Comparison of ENCODE assay signal across 15 cellular contexts in the genomic region with DNA sequence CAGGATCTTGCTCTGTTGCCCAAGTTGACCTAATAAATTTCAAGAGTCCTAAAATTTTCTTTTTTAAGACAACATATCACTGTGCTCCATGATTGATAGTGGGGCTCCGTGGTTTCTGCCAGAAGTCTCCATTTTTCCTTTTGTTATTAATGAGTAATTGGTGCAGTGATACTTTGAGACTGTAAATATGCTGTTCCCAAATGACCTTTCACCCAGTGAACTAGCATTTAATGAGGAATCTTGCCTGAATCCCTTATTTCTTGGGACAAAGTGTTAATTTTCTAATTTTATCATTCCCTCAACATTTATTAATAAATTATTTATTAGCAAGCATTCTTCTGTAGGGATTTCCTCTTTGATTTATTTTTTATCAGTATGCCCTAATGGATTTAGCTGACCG.
DNase-seq lines count a peak whose midpoint lies in the region; ATAC-seq, FAIRE-seq and TF ChIP-seq lines count a peak whose summit lies in the region.
"Had no signal": no experiment of that assay in that cellular context is flagged by ENCODE, and none has a peak within 500 bp of the region (broad histone marks: within the 10 kb centered on the region; RNA-seq: fewer than 3 reads in every experiment).

No MANE protein-coding gene starts in this region.

- ATAC-seq in GM18870 (IDR thresholded peaks at IDR 0.05; ENCODE audit: unreplicated experiment) = no peak

- H3K27me3 Mint-ChIP-seq in activated naive CD8-positive, alpha-beta T cell = no peaks in the 10 kb centered on the region
- H3K27me3 Mint-ChIP-seq in nephron progenitor cell (ENCODE audit: low read depth, poor library complexity) = peaks cover 8% of the 10 kb centered on the region

- H3K4me3 Mint-ChIP-seq in activated naive CD8-positive, alpha-beta T cell = peak overlapping the region; percentile 59
- H3K4me3 Mint-ChIP-seq in nephron progenitor cell = peak overlapping the region; percentile 38

- peaks cover 9% of the 10 kb centered on the region for H3K36me3 Mint-ChIP-seq in activated naive CD8-positive, alpha-beta T cell
- H3K36me3 Mint-ChIP-seq in nephron progenitor cell (ENCODE audit: low read depth) = peaks cover 27% of the 10 kb centered on the region

- H3K27ac ChIP-seq in BLaER1 = no peak overlapping the region

- H3K36me3 ChIP-seq in BLaER1 (peaks cover 27% of the 10 kb centered on the region), HAP-1 (replicated peaks) (peaks cover 23% of the 10 kb centered on the region)

- peaks cover 57% of the 10 kb centered on the region for H3K4me1 Mint-ChIP-seq in activated naive CD8-positive, alpha-beta T cell (ENCODE audit: low read depth)
- H3K4me1 Mint-ChIP-seq in nephron progenitor cell = peaks cover 73% of the 10 kb centered on the region

- H3K4me2 ChIP-seq in BLaER1 = peak overlapping the region; percentile 95

- in situ Hi-C loops in HAP-1 (cut with MboI; ENCODE audit: low sequenced_read_pairs) = no loop called here

- TF ChIP-seq CTCF in nephron progenitor cell (IDR thresholded peaks at IDR 0.05) = no peak

- FAIRE-seq in HTR-8/SVneo (lab: Jason Lieb, UNC) = no peak
- FAIRE-seq: islet of Langerhans had no signal

- H3K27me3 ChIP-seq in BLaER1 (no peaks in the 10 kb centered on the region), HAP-1 (ENCODE audit: low read depth) (no peaks in the 10 kb centered on the region)

- H3K9me3 Mint-ChIP-seq in activated naive CD8-positive, alpha-beta T cell (ENCODE audit: low read depth) = peaks cover 7% of the 10 kb centered on the region
- H3K9me3 Mint-ChIP-seq in nephron progenitor cell = peaks cover 15% of the 10 kb centered on the region

- H3K9me3 ChIP-seq in BLaER1 = peaks cover 13% of the 10 kb centered on the region
- peaks cover 7% of the 10 kb centered on the region; the same call in 1 of the 2 replicates for H3K9me3 ChIP-seq in HAP-1

- H3K4me3 ChIP-seq in BLaER1 (no peak overlapping the region), HAP-1 (peak overlapping the region; percentile 66; the same call in 1 of the 2 replicates)

- H3K4me1 ChIP-seq in BLaER1 (peaks cover 68% of the 10 kb centered on the region), HAP-1 (peaks cover 31% of the 10 kb centered on the region)

- peaks cover 24% of the 10 kb centered on the region for H4K20me1 ChIP-seq in BLaER1

- peak overlapping the region; percentile 89 for H3K27ac Mint-ChIP-seq in activated naive CD8-positive, alpha-beta T cell
- no peak overlapping the region for H3K27ac Mint-ChIP-seq in nephron progenitor cell
- H3K27ac Mint-ChIP-seq: HFFc6 had no signal

- no peak overlapping the region for H3K9ac ChIP-seq in BLaER1

- DNase-seq in HAP-1 (ENCODE audit: low spot score in 2 of 2) (no peak), nephron progenitor cell (no peak), HTR-8/SVneo (ENCODE audit: insufficient read length, low spot score) (no peak), SIG-M5 (lab: John Stamatoyannopoulos, UW) (no peak), HK-2 (ENCODE audit: unreplicated experiment) (no peak)
- DNase-seq: activated CD4-positive, alpha-beta T cell treated with anti-CD3 and anti-CD28 coated beads, Interleukin-2, amount 50 U/mL, for 1 hour; foreskin melanocyte; HFFc6; NCI-H2107; SW 1271; trophoblast cell had no signal
